9 cellular contexts compared by ENCODE assay signal in the genomic region with DNA sequence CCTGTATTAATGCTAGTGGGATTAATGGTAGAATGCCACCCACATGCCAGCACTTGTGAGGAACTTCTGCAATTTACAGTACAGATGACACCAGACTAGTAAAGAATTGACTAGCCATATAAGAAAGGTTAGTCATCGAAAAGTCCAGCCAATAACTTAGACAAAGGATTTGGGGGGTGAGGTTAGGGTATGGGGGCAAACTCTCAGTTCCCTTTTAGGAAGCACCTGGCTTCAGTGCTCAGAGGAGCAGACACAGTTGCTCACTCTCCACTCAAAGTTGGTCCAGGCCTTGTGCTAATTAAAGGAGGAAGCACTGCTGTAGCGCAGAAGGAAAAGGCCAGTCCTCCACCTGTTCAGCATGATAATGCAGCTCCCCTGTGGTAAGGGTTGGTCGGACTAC. TPM values are rescaled to one million over a fixed set of nuclear protein-coding genes. Genes with fewer than 3 reads are reported as not detected.
DNase-seq lines count a peak whose midpoint lies in the region; ATAC-seq, FAIRE-seq and TF ChIP-seq lines count a peak whose summit lies in the region.
"Had no signal": no experiment of that assay in that cellular context is flagged by ENCODE, and none has a peak within 500 bp of the region (broad histone marks: within the 10 kb centered on the region; RNA-seq: fewer than 3 reads in every experiment).

No MANE protein-coding gene starts in this region.

- H3K4me3 ChIP-seq in GM23338 (no peak overlapping the region), small intestine (ENCODE audit: low read depth in 1 of 2, low read length in 2 of 2) (no peak overlapping the region), PC-9 (no peak overlapping the region), breast epithelium (no peak overlapping the region)
- H3K4me3 ChIP-seq: right lobe of liver had no signal

- DNase-seq in GM23338 (ENCODE audit: low spot score) (peak; percentile 35), KBM-7 (peak; percentile 60), naive B cell (peak; percentile 67), small intestine (no peak), PC-9 (no peak), breast epithelium (ENCODE audit: low spot score in 2 of 2) (no peak)
- DNase-seq: hippocampal formation, right lobe of liver had no signal

- H3K27me3 ChIP-seq in GM23338 (ENCODE audit: insufficient read depth) (no peaks in the 10 kb centered on the region), small intestine (ENCODE audit: control insufficient read depth in 2 of 2, insufficient read depth in 2 of 2, low read length in 2 of 2) (no peaks in the 10 kb centered on the region), PC-9 (ENCODE audit: insufficient read depth, low read depth) (no peaks in the 10 kb centered on the region), breast epithelium (no peaks in the 10 kb centered on the region)
- H3K27me3 ChIP-seq: right lobe of liver had no signal

- CTCF ChIA-PET in PC-9 (lab: Charles Lee), result no interaction called here

- H3K27ac Mint-ChIP-seq in GM23338, result no peak overlapping the region; the same call in 1 of the 2 replicates
- peak overlapping the region in 2 of 6 donors; percentile 80 to 93 for H3K27ac Mint-ChIP-seq in naive B cell

- H4K20me1 ChIP-seq in GM23338 (replicated peaks; ENCODE audit: insufficient read depth), result 0 out of 2 replicates have a peak, but pooled peaks cover 3% of the 10 kb centered on the region
- no peaks in the 10 kb centered on the region for H4K20me1 ChIP-seq in PC-9 (ENCODE audit: insufficient read depth)

- H3K9me3 Mint-ChIP-seq in GM23338 (peaks cover 6% of the 10 kb centered on the region; the same call in 1 of the 3 replicates), naive B cell (no peaks in the 10 kb centered on the region)

- no TSS peak for BruUV-seq in PC-9 (replicated peaks; lab: Mats Ljungman, UMichigan)

- H3K4me2 ChIP-seq in GM23338 (peak overlapping the region; percentile 53; the same call in 1 of the 2 replicates), PC-9 (no peak overlapping the region)

- H3K27ac ChIP-seq in GM23338 (ENCODE audit: low read depth), result no peak overlapping the region
- no peak overlapping the region for H3K27ac ChIP-seq in small intestine (ENCODE audit: low read depth in 1 of 2, low read length in 1 of 2)
- H3K27ac ChIP-seq in PC-9, result no peak overlapping the region
- H3K27ac ChIP-seq in breast epithelium, result no peak overlapping the region
- H3K27ac ChIP-seq: right lobe of liver had no signal

- peaks cover 19% of the 10 kb centered on the region for H3K4me1 Mint-ChIP-seq in GM23338
- peaks cover 35 to 53% (median 36%) of the 10 kb centered on the region in 3 donors for H3K4me1 Mint-ChIP-seq in naive B cell

- H3K36me3 ChIP-seq in GM23338 (ENCODE audit: insufficient read depth) (no peaks in the 10 kb centered on the region), small intestine (ENCODE audit: control insufficient read depth in 2 of 2, insufficient read depth in 2 of 2, low read length in 2 of 2) (no peaks in the 10 kb centered on the region), PC-9 (ENCODE audit: low read depth) (0 out of 2 replicates have a peak, but pooled peaks cover 12% of the 10 kb centered on the region), breast epithelium (no peaks in the 10 kb centered on the region)
- H3K36me3 ChIP-seq: right lobe of liver had no signal

- H3K4me3 Mint-ChIP-seq in GM23338 (no peak overlapping the region), naive B cell (peak overlapping the region in 1 of 8 donors; percentile 15)

- intact Hi-C loops in PC-9 (cut with micrococcal nuclease; ENCODE audit: unreplicated experiment) (no loop called here), breast epithelium (cut with DNase I; ENCODE audit: low total_unique reads) (no loop called here)

- TF ChIP-seq CTCF in GM23338 (conservative IDR thresholded peaks at IDR 0.05; ENCODE audit: low read depth in 2 of 2), result no peak
- TF ChIP-seq CTCF in PC-9 (conservative IDR thresholded peaks at IDR 0.05), result no peak
- TF ChIP-seq CTCF in breast epithelium (IDR thresholded peaks at IDR 0.05), result no peak

- peaks cover 12% of the 10 kb centered on the region for H3K4me1 ChIP-seq in GM23338 (ENCODE audit: insufficient read depth)
- peaks cover 2% of the 10 kb centered on the region in 2 donors for H3K4me1 ChIP-seq in small intestine (ENCODE audit: control insufficient read depth in 2 of 2, insufficient read depth in 1 of 2, low read depth in 1 of 2, low read length in 1 of 2)
- H3K4me1 ChIP-seq in PC-9 (replicated peaks; ENCODE audit: insufficient read depth), result peaks cover 14% of the 10 kb centered on the region
- no peaks in the 10 kb centered on the region for H3K4me1 ChIP-seq in breast epithelium
- H3K4me1 ChIP-seq: right lobe of liver had no signal

- H3K36me3 Mint-ChIP-seq in GM23338 (ENCODE audit: low read depth) (peaks cover 22% of the 10 kb centered on the region), naive B cell (peaks cover 8 to 16% of the 10 kb centered on the region in 2 donors)

- no peak for TF ChIP-seq POLR2A in breast epithelium (IDR thresholded peaks at IDR 0.05)

- in situ Hi-C loops in KBM-7 (cut with MboI; ENCODE audit: low pct_unique_long_range_greater_than_20kb, low sequenced_read_pairs), result loop anchor here (25.0 kb wide), 1 partner anchor 293 kb away; no protein-coding TSS in a partner anchor

- ATAC-seq in GM18873 (IDR thresholded peaks at IDR 0.05; ENCODE audit: low FRiP score, unreplicated experiment) (peak; percentile 66), GM23338 (peak; percentile 87), naive B cell (ENCODE audit: low read depth in 2 of 2) (peak; percentile 96 to 97)
- ATAC-seq: right lobe of liver had no signal

- H2AFZ ChIP-seq in GM23338 (no peak overlapping the region), PC-9 (no peak overlapping the region)

- FAIRE-seq in small intestine (lab: Jason Lieb, UNC), result no peak

- POLR2A ChIA-PET in PC-9 (lab: Charles Lee; ENCODE audit: unreplicated experiment), result no interaction called here

- 83 to 90% (median 85%) methylated on average over 3 of the region's 3 CpGs for WGBS in small intestine, 3 donors

- H3K9me3 ChIP-seq in small intestine (ENCODE audit: control insufficient read depth, low read depth) (no peaks in the 10 kb centered on the region), PC-9 (ENCODE audit: insufficient read depth, low read depth) (peaks cover 16% of the 10 kb centered on the region), breast epithelium (no peaks in the 10 kb centered on the region)
- H3K9me3 ChIP-seq: right lobe of liver had no signal

- H3F3A ChIP-seq in GM23338 (replicated peaks; ENCODE audit: low read depth), result no peaks in the 10 kb centered on the region
- peaks cover 24% of the 10 kb centered on the region for H3F3A ChIP-seq in PC-9 (ENCODE audit: insufficient read depth, low read depth)

- H3K9me2 ChIP-seq in GM23338 (ENCODE audit: insufficient read depth) (no peaks in the 10 kb centered on the region), PC-9 (ENCODE audit: insufficient read depth) (no peaks in the 10 kb centered on the region)

- H3K79me2 ChIP-seq in GM23338 (replicated peaks; ENCODE audit: insufficient read depth) (peaks cover 45% of the 10 kb centered on the region), PC-9 (ENCODE audit: low read depth) (no peaks in the 10 kb centered on the region; the same call in 1 of the 2 replicates)

- H3K27me3 Mint-ChIP-seq in GM23338 (ENCODE audit: insufficient read depth, low read depth, poor library complexity), result no peaks in the 10 kb centered on the region
- H3K27me3 Mint-ChIP-seq in naive B cell, result no peaks in the 10 kb centered on the region

TF ChIP-seq in GM23338, 12 proteins besides CTCF, POLR2A, EP300 and RAD21:
- TF ChIP-seq CREB1 (CRISPR knock-in tag; IDR thresholded peaks at IDR 0.05; ENCODE audit: low read depth), result no peak
TF ChIP-seq in GM23338: peak in this region for 0.

RNA-seq across cellular contexts. Expression of a gene that starts 25.2 kb away (rescaled TPM):
- total RNA-seq in GM23338 (2014; rRNA removed; shearing (Covaris generic)), result 39.5 and 40.2 TPM in 2 replicates
- polyA plus RNA-seq in GM23338 (2016; fragmentation: Nextera tagmentation; extraction: Ambion mirVana) (8.3 and 9.3 TPM in 2 replicates), naive B cell (ENCODE audit: low read depth in 6 of 6) (10 to 100 TPM in 4 of 6 donors, 1 to 10 TPM in 2; 6.6 to 14.6 (median 11.3) TPM), small intestine (1 to 10 TPM; 3.8 to 9.8 (median 3.8) TPM)
- total RNA-seq in PC-9 (2021) (17.1 and 18.3 TPM in 2 replicates), breast epithelium (10 to 100 TPM; 33.1 to 35.4 (median 34.5) TPM)

Comparison
In these comparisons a context has a peak if more than half of its experiments do, and no peak if none do; other contexts are left out.
1. DNase-seq: peak in GM23338 (single experiment), KBM-7 (single experiment) and naive B cell (single experiment); none in small intestine (single experiment), PC-9 (0 of 2) and breast epithelium (0 of 2).
2. Peak in every context shown above with its lines, with median percentiles within 50 percentile points of each other: ATAC-seq.